In genomic region chr16:23466162-23466885, GRCh38 we compare ENCODE assay signal across 1 cellular context.
A peak's percentile ranks its signal among the peaks of the same experiment; 100 is the strongest.
TF ChIP-seq lines count a peak whose summit lies in the region.

No MANE protein-coding gene starts in this region.

TF ChIP-seq in GM12878, 131 proteins besides CTCF, POLR2A, EP300 and RAD21:
- TF ChIP-seq PRDM15 (CRISPR knock-in tag; IDR thresholded peaks at IDR 0.05) (no peak), POLR2AphosphoS2 (IDR thresholded peaks at IDR 0.05; ENCODE audit: low read depth, low read length) (0 out of 2 replicates have a peak, but pooled peaks have one; percentile 21), SIN3A (IDR thresholded peaks at IDR 0.05; ENCODE audit: low read depth, low read length) (no peak)
TF ChIP-seq in GM12878: peak in this region for 1.
